18 cellular contexts compared by ENCODE assay signal in the genomic region with DNA sequence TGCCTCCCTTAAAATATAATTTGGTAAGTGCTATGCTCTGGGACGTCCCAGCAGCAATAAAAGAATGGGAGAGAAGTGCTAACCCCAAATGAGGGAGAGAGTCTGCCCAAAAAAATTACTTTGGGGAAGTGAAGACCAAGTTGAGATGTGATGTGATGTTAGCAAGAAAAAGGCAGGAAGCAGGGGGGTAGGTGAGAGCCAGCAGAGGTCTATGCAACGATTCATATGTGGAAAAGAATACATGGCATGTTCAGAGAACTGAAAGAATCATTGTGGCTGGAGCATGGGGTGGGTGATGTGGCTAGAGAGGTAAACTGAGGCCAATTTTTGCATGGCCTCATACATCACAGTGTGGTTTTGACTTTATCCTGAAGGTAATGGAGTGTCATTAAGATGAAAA. TPM values are rescaled to one million over a fixed set of nuclear protein-coding genes. Genes with fewer than 3 reads are reported as not detected.
"Had no signal": no experiment of that assay in that cellular context is flagged by ENCODE, and none has a peak within 500 bp of the region (broad histone marks: within the 10 kb centered on the region; RNA-seq: fewer than 3 reads in every experiment).

No MANE protein-coding gene starts in this region.

- H3K27ac ChIP-seq: colonic mucosa, esophagus squamous epithelium, suprapubic skin, upper lobe of left lung had no signal

- H3K4me1 ChIP-seq: colonic mucosa had no signal

- H3K36me3 Mint-ChIP-seq: activated naive CD8-positive, alpha-beta T cell treated with anti-CD3 and anti-CD28 coated beads, Interleukin-2, amount 10 ng/mL, durations not matched to agents 7 days and 5 days; brain; natural killer cell treated with Interleukin-12 subunit alpha and Interleukin-12 subunit beta and Interleukin-15 and Interleukin-18, amount 100 ng/mL, for 72 hours had no signal

- H3K4me3 Mint-ChIP-seq: activated naive CD8-positive, alpha-beta T cell treated with anti-CD3 and anti-CD28 coated beads, Interleukin-2, amount 10 ng/mL, durations not matched to agents 7 days and 5 days; activated T-helper 1 cell treated with anti-CD3 and anti-CD28 coated beads, Interleukin-12 subunit alpha, Interleukin-12 subunit beta, Interleukin-2, Interleukin-4 antibody, amounts not matched to agents 30 ng/mL and 10 ng/mL and 1 ng/mL, durations not matched to agents 14 hours and 24 hours and 36 hours; natural killer cell treated with Interleukin-12 subunit alpha and Interleukin-12 subunit beta and Interleukin-15 and Interleukin-18, amount 100 ng/mL, for 72 hours; stimulated activated naive CD8-positive, alpha-beta T cell treated with anti-CD3 and anti-CD28 coated beads, Interleukin-15, Interleukin-2, amounts not matched to agents 100 ng/mL and 50 ng/mL, for 24 hours had no signal

- H3K27ac Mint-ChIP-seq: activated naive CD8-positive, alpha-beta T cell treated with anti-CD3 and anti-CD28 coated beads, Interleukin-2, amount 10 ng/mL, durations not matched to agents 7 days and 5 days; activated T-helper 1 cell treated with anti-CD3 and anti-CD28 coated beads, Interleukin-12 subunit alpha, Interleukin-12 subunit beta, Interleukin-2, Interleukin-4 antibody, amounts not matched to agents 30 ng/mL and 10 ng/mL and 1 ng/mL, durations not matched to agents 14 hours and 24 hours and 36 hours; brain; natural killer cell treated with Interleukin-12 subunit alpha and Interleukin-12 subunit beta and Interleukin-15 and Interleukin-18, amount 100 ng/mL, for 72 hours; stimulated activated naive CD8-positive, alpha-beta T cell treated with anti-CD3 and anti-CD28 coated beads, Interleukin-15, Interleukin-2, amounts not matched to agents 100 ng/mL and 50 ng/mL, for 24 hours had no signal

- H3K27me3 Mint-ChIP-seq: stimulated activated naive CD8-positive, alpha-beta T cell treated with anti-CD3 and anti-CD28 coated beads, Interleukin-15, Interleukin-2, amounts not matched to agents 100 ng/mL and 50 ng/mL, for 24 hours had no signal

- DNase-seq: activated CD4-positive, alpha-beta T cell treated with anti-CD3 and anti-CD28 coated beads, Interleukin-2, amount 50 U/mL, for 1 hour; activated CD8-positive, alpha-beta memory T cell treated with anti-CD3 and anti-CD28 coated beads for 24 hours; activated naive CD4-positive, alpha-beta T cell; activated naive CD8-positive, alpha-beta T cell treated with anti-CD3 and anti-CD28 coated beads, Interleukin-2, amount 10 ng/mL, durations not matched to agents 7 days and 5 days; central memory CD4-positive, alpha-beta T cell; colonic mucosa; esophagus squamous epithelium; hippocampal formation; nucleus accumbens; stimulated activated CD4-positive, alpha-beta T cell treated with anti-CD3 and anti-CD28 coated beads, Interleukin-4, amount 100 ng/mL, for 1 hour; upper lobe of left lung had no signal

- H3K4me3 ChIP-seq: colonic mucosa, esophagus squamous epithelium, suprapubic skin, upper lobe of left lung had no signal

- FAIRE-seq: keratinocyte had no signal

- H3K36me3 ChIP-seq: colonic mucosa, esophagus squamous epithelium, suprapubic skin, upper lobe of left lung had no signal

- ATAC-seq: left lobe of liver had no signal

- H3K9me3 ChIP-seq: colonic mucosa, esophagus squamous epithelium, suprapubic skin, upper lobe of left lung had no signal

- H3K27me3 ChIP-seq: colonic mucosa, esophagus squamous epithelium, suprapubic skin, upper lobe of left lung had no signal

- H3K9me3 Mint-ChIP-seq: activated naive CD8-positive, alpha-beta T cell treated with anti-CD3 and anti-CD28 coated beads, Interleukin-2, amount 10 ng/mL, durations not matched to agents 7 days and 5 days; activated T-helper 1 cell treated with anti-CD3 and anti-CD28 coated beads, Interleukin-12 subunit alpha, Interleukin-12 subunit beta, Interleukin-2, Interleukin-4 antibody, amounts not matched to agents 30 ng/mL and 10 ng/mL and 1 ng/mL, durations not matched to agents 14 hours and 24 hours and 36 hours; brain; natural killer cell treated with Interleukin-12 subunit alpha and Interleukin-12 subunit beta and Interleukin-15 and Interleukin-18, amount 100 ng/mL, for 72 hours; stimulated activated naive CD8-positive, alpha-beta T cell treated with anti-CD3 and anti-CD28 coated beads, Interleukin-15, Interleukin-2, amounts not matched to agents 100 ng/mL and 50 ng/mL, for 24 hours had no signal

RNA-seq across cellular contexts. Expression of gene SLFNL1, which starts 47.6 kb away (rescaled TPM):
- total RNA-seq: left lobe of liver had no signal
- polyA plus RNA-seq: keratinocyte had no signal
